16 cellular contexts compared by ENCODE assay signal in genomic region chr6:46263709-46264091, GRCh38.
DNase-seq lines count a peak whose midpoint lies in the region; ATAC-seq, FAIRE-seq and TF ChIP-seq lines count a peak whose summit lies in the region.
"Had no signal": no experiment of that assay in that cellular context is flagged by ENCODE, and none has a peak within 500 bp of the region (broad histone marks: within the 10 kb centered on the region; RNA-seq: fewer than 3 reads in every experiment).

No MANE protein-coding gene starts in this region.

- CTCF ChIA-PET in MCF 10A (lab: Yijun Ruan, JAX) = no interaction called here

- intact Hi-C loops in MCF 10A (cut with micrococcal nuclease) = no loop called here
- intact Hi-C loops in breast epithelium (cut with DNase I; ENCODE audit: low total_unique reads) = no loop called here

- POLR2A ChIA-PET in MCF 10A (lab: Yijun Ruan, JAX) = no interaction called here

- no peak for FAIRE-seq in D721Med (lab: Jason Lieb, UNC)
- FAIRE-seq: A204.1, GM18507 had no signal

- H3K36me3 Mint-ChIP-seq in MCF 10A (ENCODE audit: insufficient read depth, unreplicated experiment) = no peaks in the 10 kb centered on the region
- H3K36me3 Mint-ChIP-seq: type B pancreatic cell had no signal

- peaks cover 11% of the 10 kb centered on the region for H3K27me3 Mint-ChIP-seq in MCF 10A (ENCODE audit: insufficient read depth, unreplicated experiment)
- H3K27me3 Mint-ChIP-seq: activated T-cell treated with anti-CD3 and anti-CD28 coated beads, Interleukin-2, amount 50 U/mL, for 24 hours; type B pancreatic cell had no signal

- H3K9me3 ChIP-seq in breast epithelium (no peaks in the 10 kb centered on the region), thoracic aorta (no peaks in the 10 kb centered on the region)

- H3K9me3 Mint-ChIP-seq in MCF 10A (ENCODE audit: unreplicated experiment) = no peaks in the 10 kb centered on the region
- H3K9me3 Mint-ChIP-seq: activated T-cell treated with anti-CD3 and anti-CD28 coated beads, Interleukin-2, amount 50 U/mL, for 24 hours; type B pancreatic cell had no signal

- H3K4me3 Mint-ChIP-seq in MCF 10A (ENCODE audit: unreplicated experiment) = no peak overlapping the region
- H3K4me3 Mint-ChIP-seq: activated T-cell treated with anti-CD3 and anti-CD28 coated beads, Interleukin-2, amount 50 U/mL, for 24 hours; type B pancreatic cell had no signal

- H3K4me1 ChIP-seq in breast epithelium (no peaks in the 10 kb centered on the region), thoracic aorta (ENCODE audit: control insufficient read depth in 1 of 2, low read depth in 2 of 2) (peaks cover 5 to 18% of the 10 kb centered on the region in 2 donors)

- TF ChIP-seq POLR2A in breast epithelium (IDR thresholded peaks at IDR 0.05) = no peak

- no peak overlapping the region for H3K4me3 ChIP-seq in breast epithelium
- H3K4me3 ChIP-seq in cardiac fibroblast (replicated peaks in 1 of 2; ENCODE audit: low read depth in 2 of 2, low read length in 2 of 2) = no peak overlapping the region
- H3K4me3 ChIP-seq in thoracic aorta = no peak overlapping the region

- no peak for TF ChIP-seq CTCF in MCF 10A (IDR thresholded peaks at IDR 0.05; ENCODE audit: unreplicated experiment)
- TF ChIP-seq CTCF in breast epithelium (IDR thresholded peaks at IDR 0.05) = no peak
- TF ChIP-seq CTCF in cardiac fibroblast (IDR thresholded peaks at IDR 0.05; ENCODE audit: low read depth, low read length) = no peak
- no peak for TF ChIP-seq CTCF in thoracic aorta (IDR thresholded peaks at IDR 0.05)
- TF ChIP-seq CTCF in D721Med (IDR thresholded peaks at IDR 0.05; ENCODE audit: insufficient read depth, missing control alignments) = no peak

- no TSS peak for BruUV-seq in MCF 10A (replicated peaks; lab: Mats Ljungman, UMichigan)

- H3K27ac ChIP-seq in breast epithelium = no peak overlapping the region
- H3K27ac ChIP-seq in thoracic aorta = no peak overlapping the region
- H3K27ac ChIP-seq: KMS-11 had no signal

- H3K27ac Mint-ChIP-seq in MCF 10A (ENCODE audit: low read depth, unreplicated experiment) = no peak overlapping the region
- H3K27ac Mint-ChIP-seq: activated T-cell treated with anti-CD3 and anti-CD28 coated beads, Interleukin-2, amount 50 U/mL, for 24 hours; type B pancreatic cell had no signal

- H3K4me1 Mint-ChIP-seq in MCF 10A (ENCODE audit: insufficient read depth, unreplicated experiment) = no peaks in the 10 kb centered on the region

- H3K27me3 ChIP-seq in breast epithelium (no peaks in the 10 kb centered on the region), thoracic aorta (replicated peaks; ENCODE audit: insufficient read depth) (no peaks in the 10 kb centered on the region)

- no peaks in the 10 kb centered on the region for H3K36me3 ChIP-seq in breast epithelium
- H3K36me3 ChIP-seq in thoracic aorta = no peaks in the 10 kb centered on the region

- ATAC-seq in thoracic aorta (ENCODE audit: insufficient number of reproducible peaks, low FRiP score, low read depth) = peak; percentile 39
- no peak for ATAC-seq in GM19328 (IDR thresholded peaks at IDR 0.05; ENCODE audit: unreplicated experiment)

- DNase-seq in MCF 10A (ENCODE audit: unreplicated experiment) (peak; percentile 66), breast epithelium (ENCODE audit: low spot score in 2 of 2) (no peak), cardiac fibroblast (ENCODE audit: low read depth in 2 of 2) (peak; percentile 85 to 91), iris pigment epithelial cell (ENCODE audit: low read depth) (peak; percentile 94), thoracic aorta (ENCODE audit: low spot score) (no peak), NCI-H2196 (lab: John Stamatoyannopoulos, UW; ENCODE audit: unreplicated experiment) (no peak), D721Med (ENCODE audit: insufficient read length, low spot score) (no peak)
- DNase-seq: activated T-cell treated with anti-CD3 and anti-CD28 coated beads, Interleukin-2, amount 50 U/mL, for 24 hours; amygdala; DMS79 treated with DMSO at 0.1 percent for 48 hours; NCI-H2029 had no signal

Comparison
In these comparisons a context has a peak if more than half of its experiments do, and no peak if none do; other contexts are left out.
1. DNase-seq: peak in MCF 10A (single experiment), cardiac fibroblast (2 of 2) and iris pigment epithelial cell (single experiment); none in breast epithelium (0 of 2), thoracic aorta (single experiment), NCI-H2196 (single experiment) and D721Med (single experiment).